8 cellular contexts compared by ENCODE assay signal in the genomic region with DNA sequence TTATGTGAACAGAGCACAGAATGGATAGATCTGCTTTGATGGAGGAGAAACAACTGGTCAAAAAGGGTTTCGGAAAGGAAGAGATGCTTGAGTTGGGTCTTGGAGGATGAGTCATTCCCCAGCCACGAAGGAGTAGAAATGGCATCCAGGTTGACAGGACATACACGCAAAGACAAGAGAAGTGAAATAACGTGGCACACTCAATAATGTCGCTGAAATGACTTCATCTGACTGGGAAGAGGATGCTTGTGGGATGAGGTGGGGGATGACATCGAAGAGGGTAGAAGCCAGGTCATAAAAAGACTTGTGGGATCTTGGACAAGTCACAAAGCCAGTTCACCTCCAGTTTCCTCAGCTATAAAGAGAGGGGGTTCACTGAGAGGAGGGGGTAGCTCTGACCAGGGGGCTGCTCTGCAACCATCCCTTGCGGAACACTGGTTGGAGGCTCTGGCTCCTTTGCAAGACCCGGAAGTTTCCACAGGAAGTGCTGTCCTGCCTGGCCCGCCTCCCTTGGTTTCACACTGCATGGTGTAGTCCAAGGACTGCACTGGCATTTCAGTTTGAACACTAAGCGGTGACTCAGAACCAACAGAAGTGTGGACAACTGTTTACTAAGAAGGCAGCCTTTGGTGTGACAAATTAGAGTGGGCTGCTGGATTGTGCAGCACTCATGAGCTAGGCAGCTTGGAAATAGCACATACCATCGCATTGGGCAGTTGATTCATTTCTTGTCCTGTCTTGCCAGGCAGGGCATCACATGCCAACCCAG.
A peak's percentile ranks its signal among the peaks of the same experiment; 100 is the strongest.
DNase-seq lines count a peak whose midpoint lies in the region; ATAC-seq and TF ChIP-seq lines count a peak whose summit lies in the region.

No MANE protein-coding gene starts in this region.

- intact Hi-C loops in testis (cut with DNase I; ENCODE audit: low total_unique reads), result no loop called here

- H3K4me3 ChIP-seq in testis, result no peak overlapping the region

- peak; percentile 62 for ATAC-seq in HG02885 (IDR thresholded peaks at IDR 0.05; ENCODE audit: poor library complexity, unreplicated experiment)

- no peak for TF ChIP-seq CTCF in testis (IDR thresholded peaks at IDR 0.05)

- DNase-seq in NK-92 treated with Interleukin-12 subunit alpha and Interleukin-12 subunit beta, amount 100 ng/mL, for 24 hours (lab: John Stamatoyannopoulos, UW), result peak; percentile 31
- no peak for DNase-seq in NK-92 (lab: John Stamatoyannopoulos, UW; ENCODE audit: unreplicated experiment)
- DNase-seq in activated CD8-positive, alpha-beta memory T cell treated with anti-CD3 and anti-CD28 coated beads for 24 hours, result peak; percentile 73
- DNase-seq in stimulated activated CD4-positive, alpha-beta T cell treated with anti-CD3 and anti-CD28 coated beads, Interleukin-2, amount 100 ng/mL, for 48 hours, result peak; percentile 28 to 32
- DNase-seq in NCI-H82 (lab: John Stamatoyannopoulos, UW), result no peak
- DNase-seq in NCI-H146 (lab: John Stamatoyannopoulos, UW), result no peak
- no peak for DNase-seq in testis

- no peaks in the 10 kb centered on the region for H3K9me3 ChIP-seq in testis

- 82 to 87% methylated on average over 11 of the region's 11 CpGs for WGBS in testis, 2 donors

- H3K4me1 ChIP-seq in testis, result no peaks in the 10 kb centered on the region

- H3K27me3 ChIP-seq in testis, result no peaks in the 10 kb centered on the region

- no peak overlapping the region for H3K27ac ChIP-seq in testis

- TF ChIP-seq POLR2A in testis (IDR thresholded peaks at IDR 0.05), result no peak

- H3K36me3 ChIP-seq in testis (ENCODE audit: low read depth, missing control alignments), result no peaks in the 10 kb centered on the region

Comparison
In these comparisons a context has a peak if more than half of its experiments do, and no peak if none do; other contexts are left out.
1. DNase-seq: peak in NK-92 treated with Interleukin-12 subunit alpha and Interleukin-12 subunit beta, amount 100 ng/mL, for 24 hours (single experiment), activated CD8-positive, alpha-beta memory T cell treated with anti-CD3 and anti-CD28 coated beads for 24 hours (single experiment) and stimulated activated CD4-positive, alpha-beta T cell treated with anti-CD3 and anti-CD28 coated beads, Interleukin-2, amount 100 ng/mL, for 48 hours (2 of 2); none in NK-92 (single experiment), NCI-H82 (single experiment), NCI-H146 (single experiment) and testis (single experiment).